ENCODE assay signal across 8 cellular contexts in genomic region chr22:50525991-50526848, GRCh38. TPM values are rescaled to one million over a fixed set of nuclear protein-coding genes. Genes with fewer than 3 reads are reported as not detected.
DNase-seq lines count a peak whose midpoint lies in the region; ATAC-seq and TF ChIP-seq lines count a peak whose summit lies in the region.

No MANE protein-coding gene starts in this region.

- H3K27ac Mint-ChIP-seq in activated naive CD8-positive, alpha-beta T cell treated with anti-CD3 and anti-CD28 coated beads, Interleukin-2, amount 10 ng/mL, durations not matched to agents 7 days and 5 days: peak overlapping the region; percentile 94

- under 1% methylated on average over 93 of the region's 93 CpGs for WGBS in urinary bladder

- ATAC-seq in GM21723 (IDR thresholded peaks at IDR 0.05; ENCODE audit: unreplicated experiment) (peak; percentile 36), SK-N-SH treated with all-trans-retinoic acid at 6 μM for 48 hours (peak; percentile 47)
- peak; percentile 40 for ATAC-seq in activated naive CD8-positive, alpha-beta T cell treated with anti-CD3 and anti-CD28 coated beads, Interleukin-2, amount 10 ng/mL, durations not matched to agents 7 days and 5 days (ENCODE audit: low read depth)

- H3K27me3 ChIP-seq in cardiac muscle cell: peaks cover 19% of the 10 kb centered on the region

- TF ChIP-seq CTCF in cardiac muscle cell (IDR thresholded peaks at IDR 0.05; ENCODE audit: low read depth, low read length): peak; percentile 41

- H3K4me3 ChIP-seq in cardiac muscle cell: peak overlapping the region; percentile 63
- peak overlapping the region; percentile 72 for H3K4me3 ChIP-seq in urinary bladder (ENCODE audit: low read depth, low read length)

- H3K9me3 Mint-ChIP-seq in activated naive CD8-positive, alpha-beta T cell treated with anti-CD3 and anti-CD28 coated beads, Interleukin-2, amount 10 ng/mL, durations not matched to agents 7 days and 5 days: no peaks in the 10 kb centered on the region

- H3K36me3 Mint-ChIP-seq in activated naive CD8-positive, alpha-beta T cell treated with anti-CD3 and anti-CD28 coated beads, Interleukin-2, amount 10 ng/mL, durations not matched to agents 7 days and 5 days: peaks cover 21% of the 10 kb centered on the region

- peak overlapping the region; percentile 93 for H3K27ac ChIP-seq in KOPT-K1 (ENCODE audit: low read depth, low read length, poor library complexity, severe bottlenecking)
- peak overlapping the region; percentile 80 for H3K27ac ChIP-seq in cardiac muscle cell
- H3K27ac ChIP-seq in urinary bladder (ENCODE audit: low read depth): peak overlapping the region; percentile 80

- H3K4me1 ChIP-seq in cardiac muscle cell (ENCODE audit: low read depth) (peaks cover 10% of the 10 kb centered on the region), urinary bladder (ENCODE audit: insufficient read depth) (peaks cover 1% of the 10 kb centered on the region)

- DNase-seq in EL (peak; percentile 82), cardiac muscle cell (ENCODE audit: low read depth in 1 of 2, low spot score in 1 of 2) (peak; percentile 82 to 84), pons (ENCODE audit: low spot score) (peak; percentile 51)
- peak; percentile 91 for DNase-seq in activated naive CD8-positive, alpha-beta T cell treated with anti-CD3 and anti-CD28 coated beads, Interleukin-2, amount 10 ng/mL, durations not matched to agents 7 days and 5 days

- peak overlapping the region; percentile 84 for H3K4me3 Mint-ChIP-seq in activated naive CD8-positive, alpha-beta T cell treated with anti-CD3 and anti-CD28 coated beads, Interleukin-2, amount 10 ng/mL, durations not matched to agents 7 days and 5 days

- H3K27me3 Mint-ChIP-seq in activated naive CD8-positive, alpha-beta T cell treated with anti-CD3 and anti-CD28 coated beads, Interleukin-2, amount 10 ng/mL, durations not matched to agents 7 days and 5 days: no peaks in the 10 kb centered on the region

- H3K9me3 ChIP-seq in KOPT-K1 (ENCODE audit: insufficient read depth, low read length, poor library complexity, severe bottlenecking) (peaks cover 8% of the 10 kb centered on the region), cardiac muscle cell (ENCODE audit: low read depth) (no peaks in the 10 kb centered on the region)

- peaks cover 34% of the 10 kb centered on the region for H3K36me3 ChIP-seq in KOPT-K1 (ENCODE audit: insufficient read depth, low read length)
- H3K36me3 ChIP-seq in cardiac muscle cell: peaks cover 9% of the 10 kb centered on the region
- H3K36me3 ChIP-seq in urinary bladder (ENCODE audit: insufficient read depth): peaks cover 6% of the 10 kb centered on the region

- POLR2A ChIA-PET in activated naive CD8-positive, alpha-beta T cell treated with anti-CD3 and anti-CD28 coated beads, Interleukin-2, amount 10 ng/mL, durations not matched to agents 7 days and 5 days (lab: Charles Lee): interaction anchor here (0.7 to 13.0 kb wide), 39 partner anchors 9 to 712 kb away, joined by 3 to 300 read pairs (median 6); partner anchors contain the start of genes ADM2, ARSA, CHKB and CPT1B

- H3K4me1 Mint-ChIP-seq in activated naive CD8-positive, alpha-beta T cell treated with anti-CD3 and anti-CD28 coated beads, Interleukin-2, amount 10 ng/mL, durations not matched to agents 7 days and 5 days: peaks cover 30% of the 10 kb centered on the region

TF ChIP-seq in SK-N-SH treated with all-trans-retinoic acid at 6 μM for 48 hours, 23 proteins besides CTCF, POLR2A, EP300 and RAD21 (continues in another document):
- TF ChIP-seq CSDC2 (CRISPR knock-in tag; IDR thresholded peaks at IDR 0.05) (no peak), ZNF8 (CRISPR knock-in tag; IDR thresholded peaks at IDR 0.05) (no peak), RARB (CRISPR knock-in tag; IDR thresholded peaks at IDR 0.05) (no peak), GLIS3 (CRISPR knock-in tag; IDR thresholded peaks at IDR 0.05) (no peak), TSHZ2 (CRISPR knock-in tag; IDR thresholded peaks at IDR 0.05) (no peak), ZNF70 (CRISPR knock-in tag; IDR thresholded peaks at IDR 0.05) (no peak), ZNF565 (CRISPR knock-in tag; conservative IDR thresholded peaks at IDR 0.05; ENCODE audit: low read depth) (no peak), ARNTL (CRISPR knock-in tag; IDR thresholded peaks at IDR 0.05; ENCODE audit: borderline replicate concordance, low read depth) (no peak), SNAI2 (CRISPR knock-in tag; IDR thresholded peaks at IDR 0.05) (no peak), ZC3H10 (CRISPR knock-in tag; IDR thresholded peaks at IDR 0.05) (no peak), TOX (CRISPR knock-in tag; IDR thresholded peaks at IDR 0.05; ENCODE audit: borderline replicate concordance) (no peak), ZFP3 (CRISPR knock-in tag; IDR thresholded peaks at IDR 0.05) (no peak)
- TF ChIP-seq, protein P1, sequence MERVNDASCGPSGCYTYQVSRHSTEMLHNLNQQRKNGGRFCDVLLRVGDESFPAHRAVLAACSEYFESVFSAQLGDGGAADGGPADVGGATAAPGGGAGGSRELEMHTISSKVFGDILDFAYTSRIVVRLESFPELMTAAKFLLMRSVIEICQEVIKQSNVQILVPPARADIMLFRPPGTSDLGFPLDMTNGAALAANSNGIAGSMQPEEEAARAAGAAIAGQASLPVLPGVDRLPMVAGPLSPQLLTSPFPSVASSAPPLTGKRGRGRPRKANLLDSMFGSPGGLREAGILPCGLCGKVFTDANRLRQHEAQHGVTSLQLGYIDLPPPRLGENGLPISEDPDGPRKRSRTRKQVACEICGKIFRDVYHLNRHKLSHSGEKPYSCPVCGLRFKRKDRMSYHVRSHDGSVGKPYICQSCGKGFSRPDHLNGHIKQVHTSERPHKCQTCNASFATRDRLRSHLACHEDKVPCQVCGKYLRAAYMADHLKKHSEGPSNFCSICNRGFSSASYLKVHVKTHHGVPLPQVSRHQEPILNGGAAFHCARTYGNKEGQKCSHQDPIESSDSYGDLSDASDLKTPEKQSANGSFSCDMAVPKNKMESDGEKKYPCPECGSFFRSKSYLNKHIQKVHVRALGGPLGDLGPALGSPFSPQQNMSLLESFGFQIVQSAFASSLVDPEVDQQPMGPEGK (CRISPR knock-in tag; IDR thresholded peaks at IDR 0.05; ENCODE audit: borderline replicate concordance): no peak

RNA-seq across cellular contexts. Expression of gene SCO2, which starts 0.8 kb away (rescaled TPM):
- 10 to 100 TPM in 1 of 2 experiments, 1 to 10 TPM in 1; 8.1 to 12.8 TPM for total RNA-seq in activated naive CD8-positive, alpha-beta T cell treated with anti-CD3 and anti-CD28 coated beads, Interleukin-2, amount 10 ng/mL, durations not matched to agents 7 days and 5 days
- total RNA-seq in cardiac muscle cell (4.1 TPM in 1 of 2 replicates, not detected in the other), urinary bladder (0.79 TPM)
- polyA plus RNA-seq in cardiac muscle cell (0.84 and 10.5 TPM in 2 replicates), urinary bladder (3.3 TPM)

RNA-seq across cellular contexts. Expression of gene TYMP, which starts 3.6 kb away (rescaled TPM):
- 10 to 100 TPM; 86.3 to 94.5 TPM for total RNA-seq in activated naive CD8-positive, alpha-beta T cell treated with anti-CD3 and anti-CD28 coated beads, Interleukin-2, amount 10 ng/mL, durations not matched to agents 7 days and 5 days
- total RNA-seq in cardiac muscle cell: 2.6 and 7.8 TPM in 2 replicates
- polyA plus RNA-seq in cardiac muscle cell: 10.0 and 17.7 TPM in 2 replicates
- 9.5 TPM for total RNA-seq in urinary bladder
- polyA plus RNA-seq in urinary bladder: 84.1 TPM

RNA-seq across cellular contexts. Expression of gene NCAPH2, which starts 18.2 kb away (rescaled TPM):
- 100 to 1,000 TPM; 126 TPM for total RNA-seq in activated naive CD8-positive, alpha-beta T cell treated with anti-CD3 and anti-CD28 coated beads, Interleukin-2, amount 10 ng/mL, durations not matched to agents 7 days and 5 days
- 50.3 and 55.0 TPM in 2 replicates for total RNA-seq in cardiac muscle cell
- polyA plus RNA-seq in cardiac muscle cell: 47.0 and 59.4 TPM in 2 replicates
- total RNA-seq in urinary bladder: 27.5 TPM
- 38.4 TPM for polyA plus RNA-seq in urinary bladder

RNA-seq across cellular contexts. Expression of gene LMF2, which starts 18.7 kb away (rescaled TPM):
- 100 to 1,000 TPM; 128 to 141 TPM for total RNA-seq in activated naive CD8-positive, alpha-beta T cell treated with anti-CD3 and anti-CD28 coated beads, Interleukin-2, amount 10 ng/mL, durations not matched to agents 7 days and 5 days
- total RNA-seq in cardiac muscle cell: 79.9 and 91.7 TPM in 2 replicates
- polyA plus RNA-seq in cardiac muscle cell: 72.9 and 82.9 TPM in 2 replicates
- 21.4 TPM for total RNA-seq in urinary bladder
- 61.3 TPM for polyA plus RNA-seq in urinary bladder

RNA-seq across cellular contexts. Expression of gene KLHDC7B, which starts 19.5 kb away (rescaled TPM):
- 10 to 100 TPM; 18.8 to 21.9 TPM for total RNA-seq in activated naive CD8-positive, alpha-beta T cell treated with anti-CD3 and anti-CD28 coated beads, Interleukin-2, amount 10 ng/mL, durations not matched to agents 7 days and 5 days
- total RNA-seq in cardiac muscle cell (0.07 and 0.18 TPM in 2 replicates), urinary bladder (0.11 TPM)
- polyA plus RNA-seq in cardiac muscle cell (0.45 TPM in 1 of 2 replicates, not detected in the other), urinary bladder (0.33 TPM)

Comparison
In these comparisons a context has a peak if more than half of its experiments do, and no peak if none do; other contexts are left out.
1. Peak in every context shown above with its lines: DNase-seq, ATAC-seq, H3K4me3 ChIP-seq and H3K27ac ChIP-seq.